1 cellular context compared by ENCODE assay signal in the genomic region with DNA sequence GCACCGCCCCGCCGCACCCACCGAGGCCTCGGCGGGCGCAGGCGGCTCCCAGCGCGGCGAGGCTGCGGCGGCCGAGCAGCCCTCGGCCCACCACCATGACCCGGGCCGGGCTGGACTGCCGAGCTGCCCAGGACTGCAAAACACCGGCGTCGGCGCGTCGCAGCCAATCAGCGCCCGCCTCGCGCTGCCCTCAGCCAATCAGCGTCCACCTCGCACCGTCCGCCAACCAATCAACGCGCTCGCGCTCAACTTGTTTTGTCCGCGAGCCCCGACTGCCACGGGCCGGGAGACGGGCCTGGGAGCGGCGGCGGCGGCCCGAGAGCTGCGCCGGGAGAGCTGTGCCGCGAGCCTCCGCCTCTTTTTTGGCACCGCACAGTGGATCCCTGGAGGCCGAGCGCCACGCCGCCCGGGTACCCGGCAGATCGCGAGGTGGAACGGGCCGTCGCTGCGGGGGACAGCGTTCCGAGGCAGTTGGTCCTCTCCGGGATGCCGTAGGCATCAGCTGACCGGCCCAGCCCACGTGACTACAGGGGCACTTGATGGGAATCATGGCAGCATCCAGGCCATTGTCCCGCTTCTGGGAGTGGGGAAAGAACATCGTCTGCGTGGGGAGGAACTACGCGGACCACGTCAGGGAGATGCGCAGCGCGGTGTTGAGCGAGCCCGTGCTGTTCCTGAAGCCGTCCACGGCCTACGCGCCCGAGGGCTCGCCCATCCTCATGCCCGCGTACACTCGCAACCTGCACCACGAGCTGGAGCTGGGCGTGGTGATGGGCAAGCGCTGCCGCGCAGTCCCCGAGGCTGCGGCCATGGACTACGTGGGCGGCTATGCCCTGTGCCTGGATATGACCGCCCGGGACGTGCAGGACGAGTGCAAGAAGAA.
TF ChIP-seq lines count a peak whose summit lies in the region.

TSS of gene FAHD1 (plus strand) at position 516 of the 883 bp plus-strand sequence. CDS start at position 549, 33 bp downstream.
TSS of gene HAGH (minus strand) at position 135 of the 883 bp plus-strand sequence. CDS start at position 97, 38 bp downstream.

TF ChIP-seq in HepG2, 621 proteins besides CTCF, POLR2A, EP300 and RAD21 (continued from another document and continues in another):
- TF ChIP-seq KAT7 (CRISPR knock-in tag; IDR thresholded peaks at IDR 0.05; ENCODE audit: borderline replicate concordance) = peak; percentile 82
- TF ChIP-seq YEATS2 (CRISPR knock-in tag; IDR thresholded peaks at IDR 0.05; ENCODE audit: borderline replicate concordance) = peak; percentile 95
- TF ChIP-seq, protein P1, sequence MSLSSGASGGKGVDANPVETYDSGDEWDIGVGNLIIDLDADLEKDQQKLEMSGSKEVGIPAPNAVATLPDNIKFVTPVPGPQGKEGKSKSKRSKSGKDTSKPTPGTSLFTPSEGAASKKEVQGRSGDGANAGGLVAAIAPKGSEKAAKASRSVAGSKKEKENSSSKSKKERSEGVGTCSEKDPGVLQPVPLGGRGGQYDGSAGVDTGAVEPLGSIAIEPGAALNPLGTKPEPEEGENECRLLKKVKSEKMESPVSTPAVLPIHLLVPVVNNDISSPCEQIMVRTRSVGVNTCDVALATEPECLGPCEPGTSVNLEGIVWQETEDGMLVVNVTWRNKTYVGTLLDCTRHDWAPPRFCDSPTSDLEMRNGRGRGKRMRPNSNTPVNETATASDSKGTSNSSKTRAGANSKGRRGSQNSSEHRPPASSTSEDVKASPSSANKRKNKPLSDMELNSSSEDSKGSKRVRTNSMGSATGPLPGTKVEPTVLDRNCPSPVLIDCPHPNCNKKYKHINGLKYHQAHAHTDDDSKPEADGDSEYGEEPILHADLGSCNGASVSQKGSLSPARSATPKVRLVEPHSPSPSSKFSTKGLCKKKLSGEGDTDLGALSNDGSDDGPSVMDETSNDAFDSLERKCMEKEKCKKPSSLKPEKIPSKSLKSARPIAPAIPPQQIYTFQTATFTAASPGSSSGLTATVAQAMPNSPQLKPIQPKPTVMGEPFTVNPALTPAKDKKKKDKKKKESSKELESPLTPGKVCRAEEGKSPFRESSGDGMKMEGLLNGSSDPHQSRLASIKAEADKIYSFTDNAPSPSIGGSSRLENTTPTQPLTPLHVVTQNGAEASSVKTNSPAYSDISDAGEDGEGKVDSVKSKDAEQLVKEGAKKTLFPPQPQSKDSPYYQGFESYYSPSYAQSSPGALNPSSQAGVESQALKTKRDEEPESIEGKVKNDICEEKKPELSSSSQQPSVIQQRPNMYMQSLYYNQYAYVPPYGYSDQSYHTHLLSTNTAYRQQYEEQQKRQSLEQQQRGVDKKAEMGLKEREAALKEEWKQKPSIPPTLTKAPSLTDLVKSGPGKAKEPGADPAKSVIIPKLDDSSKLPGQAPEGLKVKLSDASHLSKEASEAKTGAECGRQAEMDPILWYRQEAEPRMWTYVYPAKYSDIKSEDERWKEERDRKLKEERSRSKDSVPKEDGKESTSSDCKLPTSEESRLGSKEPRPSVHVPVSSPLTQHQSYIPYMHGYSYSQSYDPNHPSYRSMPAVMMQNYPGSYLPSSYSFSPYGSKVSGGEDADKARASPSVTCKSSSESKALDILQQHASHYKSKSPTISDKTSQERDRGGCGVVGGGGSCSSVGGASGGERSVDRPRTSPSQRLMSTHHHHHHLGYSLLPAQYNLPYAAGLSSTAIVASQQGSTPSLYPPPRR (CRISPR knock-in tag; IDR thresholded peaks at IDR 0.05; ENCODE audit: borderline replicate concordance) = no peak
- no peak for TF ChIP-seq ATF1 (CRISPR knock-in tag; IDR thresholded peaks at IDR 0.05)
- TF ChIP-seq RFX1 (IDR thresholded peaks at IDR 0.05) = no peak
- TF ChIP-seq, protein P2, sequence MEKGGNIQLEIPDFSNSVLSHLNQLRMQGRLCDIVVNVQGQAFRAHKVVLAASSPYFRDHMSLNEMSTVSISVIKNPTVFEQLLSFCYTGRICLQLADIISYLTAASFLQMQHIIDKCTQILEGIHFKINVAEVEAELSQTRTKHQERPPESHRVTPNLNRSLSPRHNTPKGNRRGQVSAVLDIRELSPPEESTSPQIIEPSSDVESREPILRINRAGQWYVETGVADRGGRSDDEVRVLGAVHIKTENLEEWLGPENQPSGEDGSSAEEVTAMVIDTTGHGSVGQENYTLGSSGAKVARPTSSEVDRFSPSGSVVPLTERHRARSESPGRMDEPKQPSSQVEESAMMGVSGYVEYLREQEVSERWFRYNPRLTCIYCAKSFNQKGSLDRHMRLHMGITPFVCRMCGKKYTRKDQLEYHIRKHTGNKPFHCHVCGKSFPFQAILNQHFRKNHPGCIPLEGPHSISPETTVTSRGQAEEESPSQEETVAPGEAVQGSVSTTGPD (CRISPR knock-in tag; IDR thresholded peaks at IDR 0.05) = no peak
- no peak for TF ChIP-seq ZBTB26 (CRISPR knock-in tag; IDR thresholded peaks at IDR 0.05; ENCODE audit: borderline replicate concordance)
- TF ChIP-seq GPBP1L1 (CRISPR knock-in tag; IDR thresholded peaks at IDR 0.05) = no peak
- TF ChIP-seq SRF (IDR thresholded peaks at IDR 0.05; ENCODE audit: low read depth, low read length) = no peak
- no peak for TF ChIP-seq FOSL1 (CRISPR knock-in tag; IDR thresholded peaks at IDR 0.05; ENCODE audit: borderline replicate concordance)
- no peak for TF ChIP-seq SP140L (CRISPR knock-in tag; IDR thresholded peaks at IDR 0.05; ENCODE audit: borderline replicate concordance)
- no peak; the same call in 1 of the 2 replicates for TF ChIP-seq TOPORS (CRISPR knock-in tag; IDR thresholded peaks at IDR 0.05)
- 0 out of 2 replicates have a peak, but pooled peaks have one; percentile 26 for TF ChIP-seq ZNF180 (CRISPR knock-in tag; IDR thresholded peaks at IDR 0.05; ENCODE audit: borderline replicate concordance, low read depth)
- no peak for TF ChIP-seq ZNF251 (CRISPR knock-in tag; IDR thresholded peaks at IDR 0.05)
- 0 out of 2 replicates have a peak, but pooled peaks have one; percentile 22 for TF ChIP-seq ZNF484 (CRISPR knock-in tag; IDR thresholded peaks at IDR 0.05; ENCODE audit: borderline replicate concordance, low read depth)
- TF ChIP-seq ZNF839 (CRISPR knock-in tag; IDR thresholded peaks at IDR 0.05; ENCODE audit: borderline replicate concordance) = no peak
- peak; percentile 86 for TF ChIP-seq MED1 (CRISPR knock-in tag; IDR thresholded peaks at IDR 0.05)
- no peak for TF ChIP-seq SMARCC2 (IDR thresholded peaks at IDR 0.05)
- no peak for TF ChIP-seq SMARCE1 (IDR thresholded peaks at IDR 0.05; ENCODE audit: borderline replicate concordance)
- TF ChIP-seq NR3C1 (CRISPR knock-in tag; IDR thresholded peaks at IDR 0.05) = no peak
- TF ChIP-seq NAIF1 (CRISPR knock-in tag; IDR thresholded peaks at IDR 0.05; ENCODE audit: borderline replicate concordance) = no peak; the same call in 1 of the 2 replicates
- no peak for TF ChIP-seq KLF11 (CRISPR knock-in tag; IDR thresholded peaks at IDR 0.05)
- no peak for TF ChIP-seq FOXP1 (IDR thresholded peaks at IDR 0.05)
- 0 out of 2 replicates have a peak, but pooled peaks have one; percentile 9 for TF ChIP-seq FOXP1 (CRISPR knock-in tag; IDR thresholded peaks at IDR 0.05)
- no peak for TF ChIP-seq SRSF9 (IDR thresholded peaks at IDR 0.05; ENCODE audit: borderline replicate concordance, insufficient read depth, low read depth, low read length, poor library complexity, severe bottlenecking)
- TF ChIP-seq, protein P3, sequence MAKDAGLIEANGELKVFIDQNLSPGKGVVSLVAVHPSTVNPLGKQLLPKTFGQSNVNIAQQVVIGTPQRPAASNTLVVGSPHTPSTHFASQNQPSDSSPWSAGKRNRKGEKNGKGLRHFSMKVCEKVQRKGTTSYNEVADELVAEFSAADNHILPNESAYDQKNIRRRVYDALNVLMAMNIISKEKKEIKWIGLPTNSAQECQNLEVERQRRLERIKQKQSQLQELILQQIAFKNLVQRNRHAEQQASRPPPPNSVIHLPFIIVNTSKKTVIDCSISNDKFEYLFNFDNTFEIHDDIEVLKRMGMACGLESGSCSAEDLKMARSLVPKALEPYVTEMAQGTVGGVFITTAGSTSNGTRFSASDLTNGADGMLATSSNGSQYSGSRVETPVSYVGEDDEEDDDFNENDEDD (CRISPR knock-in tag; IDR thresholded peaks at IDR 0.05; ENCODE audit: borderline replicate concordance) = peak; percentile 70; the same call in 1 of the 2 replicates
- no peak for TF ChIP-seq ZNF75D (CRISPR knock-in tag; IDR thresholded peaks at IDR 0.05; ENCODE audit: borderline replicate concordance)
- peak; percentile 94 for TF ChIP-seq ZNF280B (CRISPR knock-in tag; IDR thresholded peaks at IDR 0.05; ENCODE audit: borderline replicate concordance)
- TF ChIP-seq RXRA (CRISPR knock-in tag; IDR thresholded peaks at IDR 0.05) = peak; percentile 85
- TF ChIP-seq SETDB1 (CRISPR knock-in tag; IDR thresholded peaks at IDR 0.05; ENCODE audit: borderline replicate concordance) = no peak
- TF ChIP-seq GTF3A (CRISPR knock-in tag; conservative IDR thresholded peaks at IDR 0.05) = peak; percentile 40; the same call in 1 of the 2 replicates
- no peak for TF ChIP-seq SYNCRIP (IDR thresholded peaks at IDR 0.05; ENCODE audit: insufficient read depth, low read depth, low read length)
- TF ChIP-seq ZBTB39 (CRISPR knock-in tag; IDR thresholded peaks at IDR 0.05) = peak; percentile 89
- TF ChIP-seq LCORL (IDR thresholded peaks at IDR 0.05) = no peak
- TF ChIP-seq LCORL (CRISPR knock-in tag; IDR thresholded peaks at IDR 0.05) = peak; percentile 88
- TF ChIP-seq ZBTB8A (CRISPR knock-in tag; IDR thresholded peaks at IDR 0.05; ENCODE audit: borderline replicate concordance, low read depth) = 0 out of 2 replicates have a peak, but pooled peaks have one; percentile 43
